ENCODE assay signal across 19 cellular contexts in the genomic region with DNA sequence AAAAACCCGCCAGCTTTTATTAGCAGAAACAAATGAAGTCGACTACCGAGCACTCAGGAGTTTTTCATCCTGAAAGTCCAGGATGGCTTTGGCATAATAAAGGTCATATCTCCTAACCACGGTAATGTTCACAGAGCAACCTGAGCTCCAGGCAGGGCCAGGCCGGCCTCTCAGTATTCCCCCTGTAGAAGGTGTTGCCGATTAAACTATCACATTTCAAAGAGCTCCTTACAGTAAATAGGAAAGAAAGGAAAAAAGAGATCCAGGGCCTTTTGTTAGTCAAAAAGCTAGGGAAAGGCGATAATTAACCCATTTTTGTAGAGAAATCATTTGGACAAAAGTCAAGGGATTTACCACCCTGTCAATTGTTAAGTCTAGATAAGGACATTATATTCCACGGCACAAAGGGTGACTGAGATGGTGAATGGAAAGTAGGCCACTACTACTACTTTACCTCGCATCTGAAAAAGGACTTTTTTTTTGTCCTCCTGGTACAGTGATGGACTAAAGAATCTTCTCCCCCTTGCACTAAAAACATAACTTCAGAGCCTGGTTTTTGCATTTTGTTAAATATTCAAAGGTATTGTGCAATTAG.
DNase-seq lines count a peak whose midpoint lies in the region; TF ChIP-seq lines count a peak whose summit lies in the region.
"Had no signal": no experiment of that assay in that cellular context is flagged by ENCODE, and none has a peak within 500 bp of the region (broad histone marks: within the 10 kb centered on the region; RNA-seq: fewer than 3 reads in every experiment).

No MANE protein-coding gene starts in this region.

- no peak overlapping the region for H3K9ac ChIP-seq in BLaER1

- peaks cover 43% of the 10 kb centered on the region for H3K79me2 ChIP-seq in OCI-LY7 (ENCODE audit: insufficient read depth, low read depth, low read length)

- POLR2A ChIA-PET in OCI-LY7 (lab: Charles Lee): interaction anchor here (0.7 to 6.0 kb wide), 23 partner anchors 13 to 781 kb away, joined by 3 to 41 read pairs (median 5); partner anchors contain the start of gene EBF1

- TF ChIP-seq CTCF in OCI-LY7 (conservative IDR thresholded peaks at IDR 0.05; ENCODE audit: low read length) (no peak), sigmoid colon (IDR thresholded peaks at IDR 0.05) (no peak), Calu3 (IDR thresholded peaks at IDR 0.05; ENCODE audit: unreplicated experiment) (no peak)

- no peaks in the 10 kb centered on the region for H3K27me3 ChIP-seq in BLaER1
- H3K27me3 ChIP-seq in H7 (ENCODE audit: control insufficient read depth, insufficient read depth, low read length): peaks cover 29% of the 10 kb centered on the region
- no peaks in the 10 kb centered on the region for H3K27me3 ChIP-seq in sigmoid colon
- H3K27me3 ChIP-seq: brain microvascular endothelial cell, ovary had no signal

- 43 to 64% methylated on average over 9 of the region's 9 CpGs for WGBS in sigmoid colon, 2 donors

- CTCF ChIA-PET in OCI-LY7 (lab: Charles Lee; ENCODE audit: unreplicated experiment): interaction anchor here (0.9 kb wide), 1 partner anchor 134 kb away, joined by 4 read pairs; no protein-coding TSS in a partner anchor
- CTCF ChIA-PET in Calu3 (lab: Charles Lee): interaction anchor here (0.7 to 1.3 kb wide), 2 partner anchors 51 to 393 kb away, joined by 3 read pairs; no protein-coding TSS in a partner anchor

- H3K9me3 Mint-ChIP-seq in Calu3 (ENCODE audit: low read depth, unreplicated experiment): no peaks in the 10 kb centered on the region
- H3K9me3 Mint-ChIP-seq: activated naive CD8-positive, alpha-beta T cell treated with anti-CD3 and anti-CD28 coated beads, Interleukin-2, amount 10 ng/mL, durations not matched to agents 7 days and 5 days; activated T-helper 17 cell treated with anti-CD3 and anti-CD28 coated beads, Interleukin-2, amount 50 U/mL, for 72 hours; CD4-positive, alpha-beta T cell; dendritic cell treated with granulocyte-macrophage colony-stimulating factor and Interleukin-4, amounts not matched to agents 40 ng/mL and 50 ng/mL, for 4 days; T-helper 2 cell treated with Interferon-gamma antibody and Interleukin-4, amounts not matched to agents 5 μg/mL and 100 μg/mL, for 36 hours had no signal

- H3K4me1 Mint-ChIP-seq in Calu3 (ENCODE audit: low read depth, unreplicated experiment): no peaks in the 10 kb centered on the region
- H3K4me1 Mint-ChIP-seq: activated CD8-positive, alpha-beta memory T cell treated with anti-CD3 and anti-CD28 coated beads, Interleukin-2, amount 10 ng/mL, durations not matched to agents 7 days and 5 days; activated naive CD8-positive, alpha-beta T cell treated with anti-CD3 and anti-CD28 coated beads, Interleukin-2, amount 10 ng/mL, durations not matched to agents 7 days and 5 days; activated T-helper 17 cell treated with anti-CD3 and anti-CD28 coated beads, Interleukin-2, amount 50 U/mL, for 72 hours had no signal

- no peak overlapping the region for H3K4me3 ChIP-seq in BLaER1
- H3K4me3 ChIP-seq in H7 (ENCODE audit: insufficient read depth, low read depth, low read length): no peak overlapping the region
- peak overlapping the region; percentile 53 for H3K4me3 ChIP-seq in OCI-LY7 (ENCODE audit: low read depth, low read length, poor library complexity, severe bottlenecking)
- no peak overlapping the region for H3K4me3 ChIP-seq in sigmoid colon
- H3K4me3 ChIP-seq: left ventricle myocardium inferior, ovary had no signal

- H2AFZ ChIP-seq in OCI-LY7 (ENCODE audit: low read length): peak overlapping the region; percentile 66; the same call in 1 of the 2 replicates

- peaks cover 16% of the 10 kb centered on the region for H3K27me3 Mint-ChIP-seq in Calu3 (ENCODE audit: unreplicated experiment)
- H3K27me3 Mint-ChIP-seq: activated naive CD8-positive, alpha-beta T cell treated with anti-CD3 and anti-CD28 coated beads, Interleukin-2, amount 10 ng/mL, durations not matched to agents 7 days and 5 days; dendritic cell treated with granulocyte-macrophage colony-stimulating factor and Interleukin-4, amounts not matched to agents 40 ng/mL and 50 ng/mL, for 4 days had no signal

- H3K4me2 ChIP-seq in BLaER1 (peak overlapping the region; percentile 41), OCI-LY7 (ENCODE audit: low read length) (peak overlapping the region; percentile 81)

- H4K20me1 ChIP-seq in BLaER1 (peaks cover 100% of the 10 kb centered on the region), OCI-LY7 (ENCODE audit: insufficient read depth, low read length) (no peaks in the 10 kb centered on the region)

- H3K36me3 Mint-ChIP-seq in Calu3 (ENCODE audit: insufficient read depth, unreplicated experiment): no peaks in the 10 kb centered on the region
- H3K36me3 Mint-ChIP-seq: activated CD8-positive, alpha-beta memory T cell treated with anti-CD3 and anti-CD28 coated beads, Interleukin-2, amount 10 ng/mL, durations not matched to agents 7 days and 5 days; activated naive CD8-positive, alpha-beta T cell treated with anti-CD3 and anti-CD28 coated beads, Interleukin-2, amount 10 ng/mL, durations not matched to agents 7 days and 5 days had no signal

- H3K4me3 Mint-ChIP-seq in Calu3 (ENCODE audit: low read depth, unreplicated experiment): no peak overlapping the region
- H3K4me3 Mint-ChIP-seq: activated CD8-positive, alpha-beta memory T cell treated with anti-CD3 and anti-CD28 coated beads, Interleukin-2, amount 10 ng/mL, durations not matched to agents 7 days and 5 days; activated naive CD8-positive, alpha-beta T cell treated with anti-CD3 and anti-CD28 coated beads, Interleukin-2, amount 10 ng/mL, durations not matched to agents 7 days and 5 days; activated T-helper 17 cell treated with anti-CD3 and anti-CD28 coated beads, Interleukin-2, amount 50 U/mL, for 72 hours; CD4-positive, alpha-beta T cell; dendritic cell treated with granulocyte-macrophage colony-stimulating factor and Interleukin-4, amounts not matched to agents 40 ng/mL and 50 ng/mL, for 4 days; T-helper 2 cell treated with Interferon-gamma antibody and Interleukin-4, amounts not matched to agents 5 μg/mL and 100 μg/mL, for 36 hours had no signal

- H3K4me1 ChIP-seq in BLaER1: peaks cover 73% of the 10 kb centered on the region
- peaks cover 85% of the 10 kb centered on the region for H3K4me1 ChIP-seq in OCI-LY7 (ENCODE audit: insufficient read depth, low read length, poor library complexity, severe bottlenecking)
- no peaks in the 10 kb centered on the region for H3K4me1 ChIP-seq in sigmoid colon

- H3K9me2 ChIP-seq in OCI-LY7 (ENCODE audit: insufficient read depth, low read length): no peaks in the 10 kb centered on the region

- DNase-seq in H7 (peak; percentile 32), OCI-LY7 (ENCODE audit: low spot score) (no peak), iPS-NIHi11 (ENCODE audit: low spot score) (peak; percentile 25), sigmoid colon (no peak), Calu3 (no peak), epidermal melanocyte (ENCODE audit: insufficient read length, low spot score) (no peak)
- no peak for DNase-seq in activated CD4-positive, alpha-beta T cell treated with anti-CD3 and anti-CD28 coated beads for 48 hours
- DNase-seq: activated CD8-positive, alpha-beta memory T cell treated with anti-CD3 and anti-CD28 coated beads, Interleukin-2, amount 10 ng/mL, durations not matched to agents 7 days and 5 days; activated naive CD8-positive, alpha-beta T cell treated with anti-CD3 and anti-CD28 coated beads, Interleukin-2, amount 10 ng/mL, durations not matched to agents 7 days and 5 days; brain microvascular endothelial cell; CD4-positive, alpha-beta T cell; erythroblast; left ventricle myocardium inferior; ovary; stimulated activated CD4-positive, alpha-beta T cell treated with anti-CD3 and anti-CD28 coated beads, Interleukin-2, amount 100 ng/mL, for 48 hours had no signal

- H3K9me3 ChIP-seq in BLaER1 (no peaks in the 10 kb centered on the region), OCI-LY7 (ENCODE audit: low read length) (no peaks in the 10 kb centered on the region), sigmoid colon (no peaks in the 10 kb centered on the region)
- H3K9me3 ChIP-seq: left ventricle myocardium inferior, ovary had no signal

- intact Hi-C loops in OCI-LY7 (cut with micrococcal nuclease; ENCODE audit: unreplicated experiment): loop anchor here (2.0 to 10.0 kb wide), 6 partner anchors 75 to 1687 kb away; partner anchors contain the start of gene CYFIP2
- intact Hi-C loops in sigmoid colon (cut with DNase I): no loop called here
- intact Hi-C loops in Calu3 (cut with micrococcal nuclease; ENCODE audit: unreplicated experiment): no loop called here

- TF ChIP-seq POLR2A in sigmoid colon (IDR thresholded peaks at IDR 0.05): no peak

- H3K27ac Mint-ChIP-seq in Calu3 (ENCODE audit: unreplicated experiment): no peak overlapping the region
- H3K27ac Mint-ChIP-seq: activated CD8-positive, alpha-beta memory T cell treated with anti-CD3 and anti-CD28 coated beads, Interleukin-2, amount 10 ng/mL, durations not matched to agents 7 days and 5 days; activated naive CD8-positive, alpha-beta T cell treated with anti-CD3 and anti-CD28 coated beads, Interleukin-2, amount 10 ng/mL, durations not matched to agents 7 days and 5 days; activated T-helper 17 cell treated with anti-CD3 and anti-CD28 coated beads, Interleukin-2, amount 50 U/mL, for 72 hours; CD4-positive, alpha-beta T cell; dendritic cell treated with granulocyte-macrophage colony-stimulating factor and Interleukin-4, amounts not matched to agents 40 ng/mL and 50 ng/mL, for 4 days; T-helper 2 cell treated with Interferon-gamma antibody and Interleukin-4, amounts not matched to agents 5 μg/mL and 100 μg/mL, for 36 hours had no signal

- no peak overlapping the region for H3K27ac ChIP-seq in BLaER1
- peak overlapping the region; percentile 98 for H3K27ac ChIP-seq in OCI-LY7 (ENCODE audit: low read depth, low read length, poor library complexity, severe bottlenecking)
- H3K27ac ChIP-seq in sigmoid colon: no peak overlapping the region
- H3K27ac ChIP-seq: brain microvascular endothelial cell, left ventricle myocardium inferior, ovary had no signal

- no peak for TF ChIP-seq EP300 in sigmoid colon (IDR thresholded peaks at IDR 0.05)

- BruUV-seq in OCI-LY7 (replicated peaks; lab: Mats Ljungman, UMichigan): no TSS peak
- no TSS peak for BruUV-seq in Calu3 (replicated peaks; lab: Mats Ljungman, UMichigan)

- H3K36me3 ChIP-seq in BLaER1: peaks cover 80% of the 10 kb centered on the region
- H3K36me3 ChIP-seq in H7 (replicated peaks; ENCODE audit: control insufficient read depth, insufficient read depth, low read length): no peaks in the 10 kb centered on the region
- no peaks in the 10 kb centered on the region; the same call in 1 of the 2 replicates for H3K36me3 ChIP-seq in OCI-LY7 (ENCODE audit: insufficient read depth, low read length)
- H3K36me3 ChIP-seq in sigmoid colon: no peaks in the 10 kb centered on the region
- H3K36me3 ChIP-seq: brain microvascular endothelial cell, left ventricle myocardium inferior, ovary had no signal

Comparison
In these comparisons a context has a peak if more than half of its experiments do, and no peak if none do; other contexts are left out.
1. DNase-seq: peak in H7 (single experiment) and iPS-NIHi11 (single experiment); none in OCI-LY7 (single experiment), sigmoid colon (single experiment), Calu3 (single experiment), epidermal melanocyte (single experiment) and activated CD4-positive, alpha-beta T cell treated with anti-CD3 and anti-CD28 coated beads for 48 hours (single experiment).